20 cellular contexts compared by ENCODE assay signal in genomic region chr12:131583085-131583712, GRCh38.
A peak's percentile ranks its signal among the peaks of the same experiment; 100 is the strongest.
DNase-seq lines count a peak whose midpoint lies in the region; ATAC-seq, FAIRE-seq and TF ChIP-seq lines count a peak whose summit lies in the region.
"Had no signal": no experiment of that assay in that cellular context is flagged by ENCODE, and none has a peak within 500 bp of the region (broad histone marks: within the 10 kb centered on the region; RNA-seq: fewer than 3 reads in every experiment).

No MANE protein-coding gene starts in this region.

- H3K4me1 Mint-ChIP-seq in activated naive CD8-positive, alpha-beta T cell treated with anti-CD3 and anti-CD28 coated beads for 36 hours, result no peaks in the 10 kb centered on the region
- H3K4me1 Mint-ChIP-seq: T-cell had no signal

- H3K4me2 ChIP-seq in A549 (peak overlapping the region; percentile 67), K562 (ENCODE audit: insufficient read depth, low read length) (no peak overlapping the region)

- in situ Hi-C loops in K562 (cut with MboI), result no loop called here

- no TSS peak for BruUV-seq in K562 (replicated peaks; lab: Mats Ljungman, UMichigan)

- TF ChIP-seq EP300 in A549 (IDR thresholded peaks at IDR 0.05) (no peak), K562 (IDR thresholded peaks at IDR 0.05; ENCODE audit: low read length) (no peak)

- H3K9ac ChIP-seq in K562 (ENCODE audit: insufficient read depth in 1 of 2, low read depth in 2 of 2, low read length in 2 of 2), result no peak overlapping the region

- TF ChIP-seq POLR2A in A549 (IDR thresholded peaks at IDR 0.05; ENCODE audit: low read length), result no peak
- no peak for TF ChIP-seq POLR2A in NB4 (IDR thresholded peaks at IDR 0.05; ENCODE audit: extremely low read depth, insufficient read length)
- TF ChIP-seq POLR2A in K562 (conservative IDR thresholded peaks at IDR 0.05), result no peak

- FAIRE-seq in A549 (lab: Jason Lieb, UNC) (no peak), K562 (lab: Jason Lieb, UNC) (no peak)
- FAIRE-seq: GM12878, GM19239, H54 had no signal

- peak; percentile 79 to 93 for ATAC-seq in A549
- peak; percentile 67 for ATAC-seq in K562
- no peak for ATAC-seq in GM19328 (IDR thresholded peaks at IDR 0.05; ENCODE audit: unreplicated experiment)
- no peak for ATAC-seq in GM21360 (IDR thresholded peaks at IDR 0.05; ENCODE audit: unreplicated experiment)
- ATAC-seq: GM12878, Right ventricle myocardium inferior, T-cell had no signal

- H3K27me3 ChIP-seq in K562 (ENCODE audit: control insufficient read depth in 2 of 2, insufficient read depth in 2 of 2, low read length in 2 of 2), result peaks cover 0 to 27% of the 10 kb centered on the region in 2 experiments; a peak in 3 of 5 replicates

- H3K79me2 ChIP-seq in K562 (ENCODE audit: control insufficient read depth, insufficient read depth, low read length), result no peaks in the 10 kb centered on the region

- H3K27me3 Mint-ChIP-seq in activated naive CD8-positive, alpha-beta T cell treated with anti-CD3 and anti-CD28 coated beads for 36 hours, result peaks cover 4% of the 10 kb centered on the region

- POLR2A ChIA-PET in A549 (lab: Yijun Ruan, JAX) (no interaction called here), K562 (lab: Yijun Ruan, JAX) (interaction anchor here (0.6 kb wide), 1 partner anchor 10 kb away, joined by 6 read pairs; no protein-coding TSS in a partner anchor)

- no peak overlapping the region for H2AFZ ChIP-seq in K562 (ENCODE audit: low read depth, low read length)

- WGBS in A549 (ENCODE audit: missing lambda C conversion rate), result 33% methylated on average over 20 of the region's 20 CpGs
- 5% methylated on average over 20 of the region's 20 CpGs for WGBS in K562 (ENCODE audit: insufficient coverage, low coverage, missing lambda C conversion rate)

- no peaks in the 10 kb centered on the region for H4K20me1 ChIP-seq in K562 (replicated peaks; ENCODE audit: control insufficient read depth, insufficient read depth, low read length)

- CTCF ChIA-PET in A549 (lab: Yijun Ruan, JAX), result no interaction called here
- CTCF ChIA-PET in K562 (lab: Yijun Ruan, JAX; ENCODE audit: low intra/inter-chr PET ratio), result no interaction called here

- H3K4me1 ChIP-seq in A549 (no peaks in the 10 kb centered on the region; the same call in 2 of the 3 replicates), K562 (replicated peaks in 1 of 2; ENCODE audit: control insufficient read depth in 2 of 2, insufficient read depth in 2 of 2, low read length in 2 of 2) (no peaks in the 10 kb centered on the region)
- H3K4me1 ChIP-seq: Caco-2 had no signal

- DNase-seq in A549 (ENCODE audit: low read depth in 1 of 2, low spot score in 1 of 2) (peak in 1 of 2 experiments; percentile 39), NB4 (ENCODE audit: low read depth) (peak; percentile 34), K562 (ENCODE audit: extremely low read depth in 1 of 4, low spot score in 3 of 4) (no peak), left kidney (ENCODE audit: low read depth, low spot score) (peak; percentile 63)
- DNase-seq in activated CD4-positive, alpha-beta T cell treated with anti-CD3 and anti-CD28 coated beads for 4 hours, result no peak
- no peak for DNase-seq in activated naive CD8-positive, alpha-beta T cell treated with anti-CD3 and anti-CD28 coated beads for 36 hours
- DNase-seq: 8988T; Caco-2; CD4-positive, alpha-beta T cell; GDM1; NCI-H1694 treated with DMSO at 0.1 percent for 48 hours; NCI-H2227 treated with DMSO at 0.1 percent for 48 hours; NCI-H524 treated with DMSO at 0.1 percent for 48 hours; T-cell had no signal

- H3K4me3 Mint-ChIP-seq in activated naive CD8-positive, alpha-beta T cell treated with anti-CD3 and anti-CD28 coated beads for 36 hours, result no peak overlapping the region
- H3K4me3 Mint-ChIP-seq: CD4-positive, alpha-beta T cell; T-cell had no signal

- H3K9me1 ChIP-seq in K562 (ENCODE audit: control insufficient read depth, insufficient read depth, low read length), result no peaks in the 10 kb centered on the region

- no peaks in the 10 kb centered on the region for H3K9me3 Mint-ChIP-seq in activated naive CD8-positive, alpha-beta T cell treated with anti-CD3 and anti-CD28 coated beads for 36 hours
- H3K9me3 Mint-ChIP-seq: CD4-positive, alpha-beta T cell; T-cell had no signal

- no peak overlapping the region for H3K27ac Mint-ChIP-seq in activated naive CD8-positive, alpha-beta T cell treated with anti-CD3 and anti-CD28 coated beads for 36 hours
- H3K27ac Mint-ChIP-seq: CD4-positive, alpha-beta T cell had no signal

- no peak for TF ChIP-seq RAD21 in A549 (conservative IDR thresholded peaks at IDR 0.05 in 1 of 2, IDR thresholded peaks at IDR 0.05 in 1 of 2)
- TF ChIP-seq RAD21 in K562 (CRISPR knock-in tag; conservative IDR thresholded peaks at IDR 0.05 in 1 of 2, IDR thresholded peaks at IDR 0.05 in 1 of 2), result no peak

- H3K9me3 ChIP-seq in A549 (no peaks in the 10 kb centered on the region), K562 (replicated peaks; ENCODE audit: control insufficient read depth, insufficient read depth, low read depth, low read length) (no peaks in the 10 kb centered on the region; the same call in 1 of the 2 replicates)

- no peaks in the 10 kb centered on the region for H3K36me3 ChIP-seq in K562 (ENCODE audit: control insufficient read depth, insufficient read depth, low read length)

- TF ChIP-seq CTCF in A549 (IDR thresholded peaks at IDR 0.05) (no peak), NB4 (IDR thresholded peaks at IDR 0.05; ENCODE audit: low read depth, low read length) (no peak), K562 (IDR thresholded peaks at IDR 0.05 in 2 of 3, conservative IDR thresholded peaks at IDR 0.05 in 1 of 3; ENCODE audit: insufficient read depth in 2 of 3, low read depth in 1 of 3, low read length in 3 of 3) (no peak)

- intact Hi-C loops in K562 (cut with micrococcal nuclease), result no loop called here

- 0 out of 6 replicates have a peak overlapping the region, but pooled peaks of 1 of the 2 experiments have one; percentile 24 for H3K27ac ChIP-seq in A549
- no peak overlapping the region for H3K27ac ChIP-seq in K562 (ENCODE audit: extremely low read depth, low read depth, low read length)

- H3K4me3 ChIP-seq in A549 (peak overlapping the region; percentile 26; the same call in 1 of the 3 replicates), NB4 (ENCODE audit: low read depth, low read length) (no peak overlapping the region), K562 (no peak overlapping the region)
- H3K4me3 ChIP-seq: GM12878 had no signal

- H3K36me3 Mint-ChIP-seq in activated naive CD8-positive, alpha-beta T cell treated with anti-CD3 and anti-CD28 coated beads for 36 hours, result no peaks in the 10 kb centered on the region
- H3K36me3 Mint-ChIP-seq: T-cell had no signal

TF ChIP-seq in A549, 52 proteins besides CTCF, POLR2A, EP300 and RAD21:
- TF ChIP-seq, protein P1, sequence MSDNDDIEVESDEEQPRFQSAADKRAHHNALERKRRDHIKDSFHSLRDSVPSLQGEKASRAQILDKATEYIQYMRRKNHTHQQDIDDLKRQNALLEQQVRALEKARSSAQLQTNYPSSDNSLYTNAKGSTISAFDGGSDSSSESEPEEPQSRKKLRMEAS (IDR thresholded peaks at IDR 0.05), result peak; percentile 55
- TF ChIP-seq E2F6 (IDR thresholded peaks at IDR 0.05; ENCODE audit: borderline replicate concordance, low read depth) (peak; percentile 83), CBX2 (IDR thresholded peaks at IDR 0.05; ENCODE audit: borderline replicate concordance, low read depth) (no peak)

TF ChIP-seq in K562, 482 proteins besides CTCF, POLR2A, EP300 and RAD21 (continues in another document):
- TF ChIP-seq MYC (IDR thresholded peaks at IDR 0.05; ENCODE audit: low read depth, low read length) (peak; percentile 54; the same call in 1 of the 2 replicates), MYC (CRISPR knock-in tag; IDR thresholded peaks at IDR 0.05; ENCODE audit: borderline replicate concordance, low read depth) (no peak)

Comparison
In these comparisons a context has a peak if more than half of its experiments do, and no peak if none do; other contexts are left out.
1. ATAC-seq: peak in A549 (2 of 2) and K562 (single experiment); none in GM19328 (single experiment) and GM21360 (single experiment).
2. DNase-seq: peak in NB4 (single experiment) and left kidney (single experiment); none in K562 (0 of 4), activated CD4-positive, alpha-beta T cell treated with anti-CD3 and anti-CD28 coated beads for 4 hours (0 of 2) and activated naive CD8-positive, alpha-beta T cell treated with anti-CD3 and anti-CD28 coated beads for 36 hours (single experiment).